20 cellular contexts compared by ENCODE assay signal in the genomic region with DNA sequence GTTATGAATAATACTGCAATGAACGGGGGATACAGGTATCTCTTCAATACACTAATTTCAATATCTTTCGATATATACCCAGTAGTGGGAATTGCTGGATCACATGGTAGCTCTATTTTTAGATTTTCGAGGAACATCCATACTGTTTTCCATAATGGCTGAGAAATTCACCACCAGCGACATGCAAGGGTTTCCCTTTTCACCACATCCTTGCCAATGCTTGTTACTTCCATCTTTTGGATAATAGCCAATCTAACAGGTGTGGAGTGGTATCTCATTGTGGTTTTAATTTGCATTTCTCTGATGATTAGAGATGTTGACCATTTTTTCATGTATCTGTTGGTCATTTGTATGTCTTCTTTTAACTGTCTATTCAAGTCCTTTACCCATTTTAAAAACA. TPM values are rescaled to one million over a fixed set of nuclear protein-coding genes. Genes with fewer than 3 reads are reported as not detected.
DNase-seq lines count a peak whose midpoint lies in the region; ATAC-seq and TF ChIP-seq lines count a peak whose summit lies in the region.
"Had no signal": no experiment of that assay in that cellular context is flagged by ENCODE, and none has a peak within 500 bp of the region (broad histone marks: within the 10 kb centered on the region; RNA-seq: fewer than 3 reads in every experiment).

No MANE protein-coding gene starts in this region.

- H3K9me3 ChIP-seq in MM.1S (replicated peaks; ENCODE audit: insufficient read depth, low read length) = no peaks in the 10 kb centered on the region
- H3K9me3 ChIP-seq: tibial nerve had no signal

- no peak overlapping the region for H3K4me3 ChIP-seq in MM.1S (ENCODE audit: low read length)
- H3K4me3 ChIP-seq: smooth muscle cell had no signal

- H3K27me3 ChIP-seq in MM.1S (replicated peaks; ENCODE audit: insufficient read depth, low read length) = no peaks in the 10 kb centered on the region

- no peaks in the 10 kb centered on the region for H3K9me3 Mint-ChIP-seq in activated naive CD8-positive, alpha-beta T cell (ENCODE audit: low read depth)
- H3K9me3 Mint-ChIP-seq in activated naive CD8-positive, alpha-beta T cell treated with anti-CD3 and anti-CD28 coated beads for 36 hours = no peaks in the 10 kb centered on the region
- H3K9me3 Mint-ChIP-seq in activated T-helper 2 cell treated with anti-CD3 and anti-CD28 coated beads, Interferon-gamma antibody, Interleukin-2, Interleukin-4, amounts not matched to agents 10 μg/mL and 5 μg/mL and 100 μg/mL, durations not matched to agents 14 hours and 24 hours and 36 hours = no peaks in the 10 kb centered on the region
- H3K9me3 Mint-ChIP-seq in stimulated activated memory B cell treated with anti-CD40 and anti-IgM and Interleukin-4, amounts not matched to agents 10 μg/mL and 1 μg/mL and 100 μg/mL, for 72 hours = no peaks in the 10 kb centered on the region
- no peaks in the 10 kb centered on the region for H3K9me3 Mint-ChIP-seq in mesothelial cell of epicardium
- H3K9me3 Mint-ChIP-seq: nephron had no signal

- peaks cover 89% of the 10 kb centered on the region for H3K4me1 Mint-ChIP-seq in activated naive CD8-positive, alpha-beta T cell (ENCODE audit: low read depth)
- peaks cover 74% of the 10 kb centered on the region for H3K4me1 Mint-ChIP-seq in activated naive CD8-positive, alpha-beta T cell treated with anti-CD3 and anti-CD28 coated beads for 36 hours
- peaks cover 75% of the 10 kb centered on the region for H3K4me1 Mint-ChIP-seq in activated T-helper 2 cell treated with anti-CD3 and anti-CD28 coated beads, Interferon-gamma antibody, Interleukin-2, Interleukin-4, amounts not matched to agents 10 μg/mL and 5 μg/mL and 100 μg/mL, durations not matched to agents 14 hours and 24 hours and 36 hours (ENCODE audit: low read depth)
- H3K4me1 Mint-ChIP-seq in stimulated activated memory B cell treated with anti-CD40 and anti-IgM and Interleukin-4, amounts not matched to agents 10 μg/mL and 1 μg/mL and 100 μg/mL, for 72 hours = peaks cover 78% of the 10 kb centered on the region
- no peaks in the 10 kb centered on the region for H3K4me1 Mint-ChIP-seq in mesothelial cell of epicardium

- peaks cover 69% of the 10 kb centered on the region for H3K79me2 ChIP-seq in MM.1S (ENCODE audit: low read length)

- no peak for ATAC-seq in stimulated activated memory B cell treated with anti-CD40 and anti-IgM and Interleukin-4, amounts not matched to agents 10 μg/mL and 1 μg/mL and 100 μg/mL, for 72 hours

- intact Hi-C loops in activated T-helper 2 cell treated with anti-CD3 and anti-CD28 coated beads, Interferon-gamma antibody, Interleukin-2, Interleukin-4, amounts not matched to agents 10 μg/mL and 5 μg/mL and 100 μg/mL, durations not matched to agents 14 hours and 24 hours and 36 hours (cut with micrococcal nuclease) = no loop called here

- H3K9ac ChIP-seq in MM.1S (ENCODE audit: low read length) = no peak overlapping the region

- H2AFZ ChIP-seq in MM.1S (ENCODE audit: low read length) = no peak overlapping the region

- peaks cover 30% of the 10 kb centered on the region for H3K36me3 Mint-ChIP-seq in activated naive CD8-positive, alpha-beta T cell
- peaks cover 81% of the 10 kb centered on the region for H3K36me3 Mint-ChIP-seq in activated naive CD8-positive, alpha-beta T cell treated with anti-CD3 and anti-CD28 coated beads for 36 hours
- peaks cover 99% of the 10 kb centered on the region for H3K36me3 Mint-ChIP-seq in activated T-helper 2 cell treated with anti-CD3 and anti-CD28 coated beads, Interferon-gamma antibody, Interleukin-2, Interleukin-4, amounts not matched to agents 10 μg/mL and 5 μg/mL and 100 μg/mL, durations not matched to agents 14 hours and 24 hours and 36 hours (ENCODE audit: low read depth)
- peaks cover 97% of the 10 kb centered on the region for H3K36me3 Mint-ChIP-seq in stimulated activated memory B cell treated with anti-CD40 and anti-IgM and Interleukin-4, amounts not matched to agents 10 μg/mL and 1 μg/mL and 100 μg/mL, for 72 hours
- H3K36me3 Mint-ChIP-seq in mesothelial cell of epicardium = no peaks in the 10 kb centered on the region

- H3K4me2 ChIP-seq in MM.1S (ENCODE audit: low read depth, low read length) = 0 out of 2 replicates have a peak overlapping the region, but pooled peaks have one; percentile 19
- H3K4me2 ChIP-seq: smooth muscle cell had no signal

- peaks cover 44% of the 10 kb centered on the region for H3K4me1 ChIP-seq in MM.1S (ENCODE audit: low read length)

- H3K9me2 ChIP-seq in MM.1S (replicated peaks; ENCODE audit: insufficient read depth, low read length) = no peaks in the 10 kb centered on the region

- H3K27ac ChIP-seq in MM.1S (ENCODE audit: low read length) = no peak overlapping the region
- H3K27ac ChIP-seq: VCaP had no signal

- H3F3A ChIP-seq in MM.1S (ENCODE audit: insufficient read depth, low read length) = peaks cover 7% of the 10 kb centered on the region

- H4K20me1 ChIP-seq in MM.1S (ENCODE audit: insufficient read depth, low read length) = 0 out of 2 replicates have a peak, but pooled peaks cover 2% of the 10 kb centered on the region

- no peaks in the 10 kb centered on the region for H3K27me3 Mint-ChIP-seq in activated naive CD8-positive, alpha-beta T cell
- H3K27me3 Mint-ChIP-seq in activated naive CD8-positive, alpha-beta T cell treated with anti-CD3 and anti-CD28 coated beads for 36 hours = no peaks in the 10 kb centered on the region
- no peaks in the 10 kb centered on the region for H3K27me3 Mint-ChIP-seq in activated T-helper 2 cell treated with anti-CD3 and anti-CD28 coated beads, Interferon-gamma antibody, Interleukin-2, Interleukin-4, amounts not matched to agents 10 μg/mL and 5 μg/mL and 100 μg/mL, durations not matched to agents 14 hours and 24 hours and 36 hours (ENCODE audit: low read depth)
- H3K27me3 Mint-ChIP-seq in stimulated activated memory B cell treated with anti-CD40 and anti-IgM and Interleukin-4, amounts not matched to agents 10 μg/mL and 1 μg/mL and 100 μg/mL, for 72 hours = no peaks in the 10 kb centered on the region
- peaks cover 39% of the 10 kb centered on the region for H3K27me3 Mint-ChIP-seq in mesothelial cell of epicardium (ENCODE audit: low read depth)

- peak overlapping the region; percentile 83 for H3K4me3 Mint-ChIP-seq in activated naive CD8-positive, alpha-beta T cell
- no peak overlapping the region for H3K4me3 Mint-ChIP-seq in activated naive CD8-positive, alpha-beta T cell treated with anti-CD3 and anti-CD28 coated beads for 36 hours
- peak overlapping the region; percentile 72 for H3K4me3 Mint-ChIP-seq in activated T-helper 2 cell treated with anti-CD3 and anti-CD28 coated beads, Interferon-gamma antibody, Interleukin-2, Interleukin-4, amounts not matched to agents 10 μg/mL and 5 μg/mL and 100 μg/mL, durations not matched to agents 14 hours and 24 hours and 36 hours (ENCODE audit: low read depth)
- peak overlapping the region; percentile 75 for H3K4me3 Mint-ChIP-seq in stimulated activated memory B cell treated with anti-CD40 and anti-IgM and Interleukin-4, amounts not matched to agents 10 μg/mL and 1 μg/mL and 100 μg/mL, for 72 hours
- H3K4me3 Mint-ChIP-seq in mesothelial cell of epicardium = no peak overlapping the region
- H3K4me3 Mint-ChIP-seq: nephron had no signal

- no peak for DNase-seq in activated naive CD8-positive, alpha-beta T cell treated with anti-CD3 and anti-CD28 coated beads for 36 hours
- DNase-seq in MM.1S = peak; percentile 34
- DNase-seq in activated T-helper 2 cell treated with anti-CD3 and anti-CD28 coated beads, Interferon-gamma antibody, Interleukin-2, Interleukin-4, amounts not matched to agents 10 μg/mL and 5 μg/mL and 100 μg/mL, durations not matched to agents 14 hours and 24 hours and 36 hours (ENCODE audit: low spot score) = no peak
- no peak for DNase-seq in medulla oblongata (ENCODE audit: extremely low spot score)
- no peak for DNase-seq in mesothelial cell of epicardium (ENCODE audit: low spot score in 2 of 2, unreplicated experiment in 2 of 2)
- DNase-seq in GM03348 (ENCODE audit: low spot score) = no peak
- DNase-seq: activated CD8-positive, alpha-beta memory T cell treated with anti-CD3 and anti-CD28 coated beads, Interleukin-2, amount 50 U/mL, for 4 hours; caudate nucleus; DMS153; effector CD4-positive, alpha-beta T cell; head of caudate nucleus; IMR-90; NCI-H748 treated with DMSO at 0.1 percent for 48 hours had no signal

- TF ChIP-seq CTCF in MM.1S (IDR thresholded peaks at IDR 0.05; ENCODE audit: low read length) (no peak), mesothelial cell of epicardium (IDR thresholded peaks at IDR 0.05; ENCODE audit: unreplicated experiment) (no peak)

- peaks cover 47% of the 10 kb centered on the region for H3K36me3 ChIP-seq in MM.1S (replicated peaks; ENCODE audit: insufficient read depth, low read length)

- H3K27ac Mint-ChIP-seq in activated naive CD8-positive, alpha-beta T cell = peak overlapping the region; percentile 93
- no peak overlapping the region for H3K27ac Mint-ChIP-seq in activated naive CD8-positive, alpha-beta T cell treated with anti-CD3 and anti-CD28 coated beads for 36 hours
- H3K27ac Mint-ChIP-seq in activated T-helper 2 cell treated with anti-CD3 and anti-CD28 coated beads, Interferon-gamma antibody, Interleukin-2, Interleukin-4, amounts not matched to agents 10 μg/mL and 5 μg/mL and 100 μg/mL, durations not matched to agents 14 hours and 24 hours and 36 hours = peak overlapping the region; percentile 7
- H3K27ac Mint-ChIP-seq in stimulated activated memory B cell treated with anti-CD40 and anti-IgM and Interleukin-4, amounts not matched to agents 10 μg/mL and 1 μg/mL and 100 μg/mL, for 72 hours = peak overlapping the region; percentile 83
- no peak overlapping the region for H3K27ac Mint-ChIP-seq in mesothelial cell of epicardium
- H3K27ac Mint-ChIP-seq: nephron, progenitor cell of endocrine pancreas had no signal

RNA-seq across cellular contexts. Expression of a gene that starts 5.9 kb away (rescaled TPM):
- total RNA-seq in activated naive CD8-positive, alpha-beta T cell treated with anti-CD3 and anti-CD28 coated beads for 36 hours = 10 to 100 TPM; 39.6 to 41.2 TPM
- 144 and 147 TPM in 2 replicates for total RNA-seq in activated T-helper 2 cell treated with anti-CD3 and anti-CD28 coated beads, Interferon-gamma antibody, Interleukin-2, Interleukin-4, amounts not matched to agents 10 μg/mL and 5 μg/mL and 100 μg/mL, durations not matched to agents 14 hours and 24 hours and 36 hours
- 0.38 to 0.78 TPM (median 0.42 TPM) in 3 replicates for total RNA-seq in mesothelial cell of epicardium
- total RNA-seq: IMR-90 had no signal

Comparison
In these comparisons a context has a peak if more than half of its experiments do, and no peak if none do; other contexts are left out.
1. H3K27ac Mint-ChIP-seq: peak in activated naive CD8-positive, alpha-beta T cell (single experiment), activated T-helper 2 cell treated with anti-CD3 and anti-CD28 coated beads, Interferon-gamma antibody, Interleukin-2, Interleukin-4, amounts not matched to agents 10 μg/mL and 5 μg/mL and 100 μg/mL, durations not matched to agents 14 hours and 24 hours and 36 hours (single experiment) and stimulated activated memory B cell treated with anti-CD40 and anti-IgM and Interleukin-4, amounts not matched to agents 10 μg/mL and 1 μg/mL and 100 μg/mL, for 72 hours (single experiment); none in activated naive CD8-positive, alpha-beta T cell treated with anti-CD3 and anti-CD28 coated beads for 36 hours (single experiment) and mesothelial cell of epicardium (single experiment).
2. H3K4me3 Mint-ChIP-seq: peak in activated naive CD8-positive, alpha-beta T cell (single experiment), activated T-helper 2 cell treated with anti-CD3 and anti-CD28 coated beads, Interferon-gamma antibody, Interleukin-2, Interleukin-4, amounts not matched to agents 10 μg/mL and 5 μg/mL and 100 μg/mL, durations not matched to agents 14 hours and 24 hours and 36 hours (single experiment) and stimulated activated memory B cell treated with anti-CD40 and anti-IgM and Interleukin-4, amounts not matched to agents 10 μg/mL and 1 μg/mL and 100 μg/mL, for 72 hours (single experiment); none in activated naive CD8-positive, alpha-beta T cell treated with anti-CD3 and anti-CD28 coated beads for 36 hours (single experiment) and mesothelial cell of epicardium (single experiment).
3. RNA of a gene that starts 5.9 kb away (total RNA-seq): 144 to 147 TPM in activated T-helper 2 cell treated with anti-CD3 and anti-CD28 coated beads, Interferon-gamma antibody, Interleukin-2, Interleukin-4, amounts not matched to agents 10 μg/mL and 5 μg/mL and 100 μg/mL, durations not matched to agents 14 hours and 24 hours and 36 hours and 39.6 to 41.2 TPM in activated naive CD8-positive, alpha-beta T cell treated with anti-CD3 and anti-CD28 coated beads for 36 hours; 0.38 to 0.78 TPM in mesothelial cell of epicardium; every median in the first group is over 10 times any median in the second.